2 cellular contexts compared by ENCODE assay signal in genomic region chr6:128659878-128660622, GRCh38.
TF ChIP-seq lines count a peak whose summit lies in the region.

No MANE protein-coding gene starts in this region.

TF ChIP-seq in HCT116, 20 proteins besides CTCF, POLR2A, EP300 and RAD21 (continued from another document):
- no peak for TF ChIP-seq ZBTB33 (IDR thresholded peaks at IDR 0.05; ENCODE audit: extremely low read depth, insufficient replicate concordance, low read length)
- no peak for TF ChIP-seq ZNF274 (IDR thresholded peaks at IDR 0.05; ENCODE audit: low read depth, low read length)
- no peak for TF ChIP-seq EGR1 (IDR thresholded peaks at IDR 0.05; ENCODE audit: low read depth)
- TF ChIP-seq CEBPB (IDR thresholded peaks at IDR 0.05; ENCODE audit: low read depth) = no peak
- no peak for TF ChIP-seq CBX3 (IDR thresholded peaks at IDR 0.05; ENCODE audit: low read depth)

TF ChIP-seq in SK-N-SH treated with all-trans-retinoic acid at 6 μM for 48 hours, 23 proteins besides CTCF, POLR2A, EP300 and RAD21 (continued from another document):
- no peak for TF ChIP-seq CSRNP3 (CRISPR knock-in tag; IDR thresholded peaks at IDR 0.05)
- no peak for TF ChIP-seq RARB (CRISPR knock-in tag; IDR thresholded peaks at IDR 0.05)
- TF ChIP-seq TCF4 (CRISPR knock-in tag; IDR thresholded peaks at IDR 0.05; ENCODE audit: borderline replicate concordance) = no peak
- no peak for TF ChIP-seq ZFP30 (CRISPR knock-in tag; IDR thresholded peaks at IDR 0.05)
- TF ChIP-seq TSHZ2 (CRISPR knock-in tag; IDR thresholded peaks at IDR 0.05) = no peak
- no peak for TF ChIP-seq BACH2 (CRISPR knock-in tag; IDR thresholded peaks at IDR 0.05; ENCODE audit: borderline replicate concordance)
TF ChIP-seq in SK-N-SH treated with all-trans-retinoic acid at 6 μM for 48 hours: peak in this region for 0.
